19 cellular contexts compared by ENCODE assay signal in the genomic region with DNA sequence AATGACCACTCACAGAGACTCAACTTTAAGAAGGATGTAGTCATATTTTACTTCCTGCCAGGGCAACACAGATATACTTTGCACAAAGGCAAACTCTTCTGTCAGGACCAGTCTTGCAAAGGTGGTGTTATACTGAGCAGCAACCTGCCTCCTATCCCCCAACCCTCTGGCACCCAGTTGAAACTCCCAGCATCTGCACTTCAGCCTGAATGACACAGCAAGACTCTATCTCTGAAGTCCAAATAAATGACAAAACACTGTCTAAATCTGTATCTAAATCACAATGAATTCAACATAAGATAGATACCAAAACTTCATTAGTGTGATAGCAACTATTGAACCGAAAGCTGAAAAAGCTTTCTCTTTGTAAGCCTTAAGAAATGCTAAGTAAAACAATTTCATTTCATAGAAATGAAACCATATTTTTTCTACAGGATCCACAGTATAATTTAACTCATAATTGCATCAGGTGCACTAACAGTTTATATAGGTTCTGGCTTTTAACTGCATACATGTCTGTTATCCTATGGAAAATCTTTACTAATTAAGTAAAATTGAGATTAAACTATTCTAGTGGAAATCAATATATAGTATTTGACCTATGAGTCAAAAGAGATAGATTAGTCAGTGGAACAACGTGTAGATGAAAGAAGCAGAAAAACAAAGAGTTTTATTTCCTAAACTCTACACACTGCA.
DNase-seq lines count a peak whose midpoint lies in the region; ATAC-seq and TF ChIP-seq lines count a peak whose summit lies in the region.
"Had no signal": no experiment of that assay in that cellular context is flagged by ENCODE, and none has a peak within 500 bp of the region (broad histone marks: within the 10 kb centered on the region; RNA-seq: fewer than 3 reads in every experiment).

No MANE protein-coding gene starts in this region.

- H3K9me3 Mint-ChIP-seq in HFFc6: no peaks in the 10 kb centered on the region

- H3K4me1 ChIP-seq in mucosa of descending colon (ENCODE audit: low read depth): no peaks in the 10 kb centered on the region
- H3K4me1 ChIP-seq: Peyer's patch had no signal

- H3K36me3 Mint-ChIP-seq in HFFc6 (ENCODE audit: low read depth): no peaks in the 10 kb centered on the region; the same call in 1 of the 2 replicates

- peak; percentile 45 for DNase-seq in activated CD4-positive, alpha-beta T cell treated with anti-CD3 and anti-CD28 coated beads for 48 hours
- DNase-seq in activated CD4-positive, alpha-beta T cell treated with anti-CD3 and anti-CD28 coated beads, Interleukin-2, amount 50 U/mL, for 1 hour: no peak
- DNase-seq in HFFc6 (no peak), mucosa of descending colon (no peak), Ammon's horn (ENCODE audit: low spot score) (no peak), superior temporal gyrus (ENCODE audit: extremely low spot score) (no peak), GM13976 (ENCODE audit: low spot score) (no peak)
- peak; percentile 37 for DNase-seq in activated CD4-positive, CD25-positive, alpha-beta regulatory T cell treated with anti-CD3 and anti-CD28 coated beads, Interleukin-2, amount 50 U/mL, for 72 hours
- DNase-seq: 8988T, Calu3, HCEC 1CT, heart right ventricle, left lung, NCI-H1105 treated with DMSO at 0.1 percent for 48 hours, NCI-H526, Peyer's patch, T-helper 9 cell had no signal

- no peak for TF ChIP-seq CTCF in HFFc6 (IDR thresholded peaks at IDR 0.05)
- TF ChIP-seq CTCF in mucosa of descending colon (IDR thresholded peaks at IDR 0.05): no peak
- TF ChIP-seq CTCF in GM13976 (IDR thresholded peaks at IDR 0.05; ENCODE audit: borderline replicate concordance, control extremely low read depth, extremely low read depth, insufficient read depth, missing control alignments): no peak

- peak; percentile 19 for ATAC-seq in mucosa of descending colon
- ATAC-seq: left lung had no signal

- H3K9me3 ChIP-seq in mucosa of descending colon: no peaks in the 10 kb centered on the region
- H3K9me3 ChIP-seq: heart right ventricle, left lung, Peyer's patch had no signal

- in situ Hi-C loops in GM13976 (cut with MboI; ENCODE audit: low sequenced_read_pairs, unreplicated experiment): no loop called here

- peak overlapping the region; percentile 62; the same call in 1 of the 2 replicates for H3K27ac Mint-ChIP-seq in HFFc6

- no peak overlapping the region for H3K4me3 ChIP-seq in mucosa of descending colon
- H3K4me3 ChIP-seq: cardiac muscle cell, heart right ventricle, left lung, Peyer's patch, skin epidermis had no signal

- peaks cover 34% of the 10 kb centered on the region for H3K4me1 Mint-ChIP-seq in HFFc6 (ENCODE audit: low read depth)

- no peaks in the 10 kb centered on the region for H3K36me3 ChIP-seq in mucosa of descending colon (ENCODE audit: low read depth)
- H3K36me3 ChIP-seq: cardiac muscle cell, left lung, Peyer's patch had no signal

- H3K4me3 Mint-ChIP-seq in HFFc6: no peak overlapping the region

- intact Hi-C loops in mucosa of descending colon (cut with DNase I, micrococcal nuclease): no loop called here

- H3K27me3 Mint-ChIP-seq in HFFc6 (ENCODE audit: insufficient read depth): no peaks in the 10 kb centered on the region

Comparison
In these comparisons a context has a peak if more than half of its experiments do, and no peak if none do; other contexts are left out.
1. DNase-seq: peak in activated CD4-positive, alpha-beta T cell treated with anti-CD3 and anti-CD28 coated beads for 48 hours (single experiment) and activated CD4-positive, CD25-positive, alpha-beta regulatory T cell treated with anti-CD3 and anti-CD28 coated beads, Interleukin-2, amount 50 U/mL, for 72 hours (single experiment); none in activated CD4-positive, alpha-beta T cell treated with anti-CD3 and anti-CD28 coated beads, Interleukin-2, amount 50 U/mL, for 1 hour (single experiment), HFFc6 (single experiment), mucosa of descending colon (0 of 3), Ammon's horn (single experiment), superior temporal gyrus (single experiment) and GM13976 (single experiment).